In genomic region chr10:133130602-133131001, GRCh38 we compare ENCODE assay signal across 26 cellular contexts. TPM values are rescaled to one million over a fixed set of nuclear protein-coding genes. Genes with fewer than 3 reads are reported as not detected.
DNase-seq lines count a peak whose midpoint lies in the region; ATAC-seq, FAIRE-seq and TF ChIP-seq lines count a peak whose summit lies in the region.
"Had no signal": no experiment of that assay in that cellular context is flagged by ENCODE, and none has a peak within 500 bp of the region (broad histone marks: within the 10 kb centered on the region; RNA-seq: fewer than 3 reads in every experiment).

No MANE protein-coding gene starts in this region.

- peaks cover 8 to 9% of the 10 kb centered on the region in 2 donors for H3K27me3 Mint-ChIP-seq in stimulated activated naive B cell treated with anti-CD40 and anti-IgM and Interleukin-4, amounts not matched to agents 10 μg/mL and 1 μg/mL and 100 μg/mL, for 72 hours

- CTCF ChIA-PET in HEK293 (lab: Yijun Ruan, JAX), result no interaction called here
- CTCF ChIA-PET in endothelial cell of umbilical vein (lab: Charles Lee), result no interaction called here

- H3K27me3 ChIP-seq in left ventricle myocardium inferior (ENCODE audit: low read depth) (peaks cover 25% of the 10 kb centered on the region), endothelial cell of umbilical vein (ENCODE audit: control insufficient read depth in 2 of 2, insufficient read depth in 2 of 2, low read length in 2 of 2) (no peaks in the 10 kb centered on the region)

- H2AFZ ChIP-seq in endothelial cell of umbilical vein (ENCODE audit: low read depth, low read length), result no peak overlapping the region

- FAIRE-seq in endothelial cell of umbilical vein (lab: Jason Lieb, UNC), result no peak
- FAIRE-seq: GM12892 had no signal

- H3K4me1 Mint-ChIP-seq in stimulated activated naive B cell treated with anti-CD40 and anti-IgM and Interleukin-4, amounts not matched to agents 10 μg/mL and 1 μg/mL and 100 μg/mL, for 72 hours, result peaks cover 13 to 14% of the 10 kb centered on the region in 2 donors

- H3K79me2 ChIP-seq in endothelial cell of umbilical vein (ENCODE audit: control insufficient read depth, insufficient read depth, low read length), result no peaks in the 10 kb centered on the region

- H3K36me3 ChIP-seq in left ventricle myocardium inferior (no peaks in the 10 kb centered on the region), HEK293 (ENCODE audit: control insufficient read depth in 2 of 2, insufficient read depth in 1 of 2, low read length in 2 of 2) (no peaks in the 10 kb centered on the region), endothelial cell of umbilical vein (ENCODE audit: control insufficient read depth in 2 of 2, extremely low read depth in 1 of 2, insufficient read depth in 2 of 2, low read length in 2 of 2) (no peaks in the 10 kb centered on the region)

- no TSS peak for BruUV-seq in endothelial cell of umbilical vein (replicated peaks; lab: Mats Ljungman, UMichigan)

- H3K36me3 Mint-ChIP-seq in stimulated activated naive B cell treated with anti-CD40 and anti-IgM and Interleukin-4, amounts not matched to agents 10 μg/mL and 1 μg/mL and 100 μg/mL, for 72 hours, result no peaks in the 10 kb centered on the region
- H3K36me3 Mint-ChIP-seq: CD8-positive, alpha-beta T cell had no signal

- H4K20me1 ChIP-seq in endothelial cell of umbilical vein (replicated peaks; ENCODE audit: control insufficient read depth, extremely low read depth, insufficient read depth, low read length), result no peaks in the 10 kb centered on the region

- dilution Hi-C loops in endothelial cell of umbilical vein (cut with MboI; ENCODE audit: extremely low pct_ligation_motif_present, low sequenced_read_pairs), result no loop called here

- H3K4me3 ChIP-seq in left ventricle myocardium inferior (no peak overlapping the region), HEK293 (ENCODE audit: low read depth, low read length) (no peak overlapping the region), endothelial cell of umbilical vein (replicated peaks in 1 of 3; ENCODE audit: insufficient read depth in 1 of 3, low read depth in 1 of 3, low read length in 3 of 3) (no peak overlapping the region)

- H3K9me3 Mint-ChIP-seq in stimulated activated naive B cell treated with anti-CD40 and anti-IgM and Interleukin-4, amounts not matched to agents 10 μg/mL and 1 μg/mL and 100 μg/mL, for 72 hours, result no peaks in the 10 kb centered on the region
- H3K9me3 Mint-ChIP-seq: CD8-positive, alpha-beta T cell had no signal

- H3K9me1 ChIP-seq in endothelial cell of umbilical vein (replicated peaks; ENCODE audit: control insufficient read depth, extremely low read depth, insufficient read depth, low read length), result no peaks in the 10 kb centered on the region

- no peak overlapping the region for H3K4me3 Mint-ChIP-seq in stimulated activated naive B cell treated with anti-CD40 and anti-IgM and Interleukin-4, amounts not matched to agents 10 μg/mL and 1 μg/mL and 100 μg/mL, for 72 hours
- H3K4me3 Mint-ChIP-seq: CD8-positive, alpha-beta T cell had no signal

- POLR2A ChIA-PET in HEK293 (lab: Yijun Ruan, JAX), result no interaction called here
- POLR2A ChIA-PET in endothelial cell of umbilical vein (lab: Charles Lee), result no interaction called here

- peak; percentile 2 for DNase-seq in left ventricle myocardium inferior
- no peak for DNase-seq in Right ventricle myocardium superior
- DNase-seq in endothelial cell of umbilical vein (ENCODE audit: low read depth, low spot score), result no peak
- no peak for DNase-seq in stimulated activated naive B cell treated with anti-CD40 and anti-IgM and Interleukin-4, amounts not matched to agents 10 μg/mL and 1 μg/mL and 100 μg/mL, for 72 hours
- no peak for DNase-seq in anterior cingulate cortex (lab: John Stamatoyannopoulos, UW)
- no peak for DNase-seq in CD1c-positive myeloid dendritic cell (ENCODE audit: extremely low spot score)
- no peak for DNase-seq in glomerular visceral epithelial cell (ENCODE audit: extremely low spot score)
- DNase-seq: C1 segment of cervical spinal cord, DMS79, EL, GDM1, IMR-90, MM.1S, NCI-H1694, NCI-H2029 treated with DMSO at 0.1 percent for 48 hours, NCI-H2227 treated with DMSO at 0.1 percent for 48 hours, NCI-H526 treated with DMSO at 0.1 percent for 48 hours, RPMI8226, SHP77 treated with DMSO at 0.1 percent for 48 hours had no signal

- no peak overlapping the region for H3K27ac ChIP-seq in left ventricle myocardium inferior (replicated peaks)
- H3K27ac ChIP-seq in HEK293 (ENCODE audit: extremely low read depth, low read depth, low read length), result no peak overlapping the region
- H3K27ac ChIP-seq in endothelial cell of umbilical vein (ENCODE audit: insufficient read depth, low read depth, low read length), result no peak overlapping the region
- H3K27ac ChIP-seq: KMS-11 had no signal

- H3K27ac Mint-ChIP-seq in stimulated activated naive B cell treated with anti-CD40 and anti-IgM and Interleukin-4, amounts not matched to agents 10 μg/mL and 1 μg/mL and 100 μg/mL, for 72 hours, result peak overlapping the region; percentile 9
- H3K27ac Mint-ChIP-seq: CD8-positive, alpha-beta T cell had no signal

- no peak overlapping the region for H3K9ac ChIP-seq in endothelial cell of umbilical vein (replicated peaks; ENCODE audit: extremely low read depth, insufficient read depth, low read length)
- H3K9ac ChIP-seq: KMS-11 had no signal

- H3K4me1 ChIP-seq in left ventricle myocardium inferior (no peaks in the 10 kb centered on the region), HEK293 (ENCODE audit: control insufficient read depth, insufficient read depth, low read length) (no peaks in the 10 kb centered on the region), endothelial cell of umbilical vein (ENCODE audit: control insufficient read depth, extremely low read depth, insufficient read depth, low read length) (no peaks in the 10 kb centered on the region)
- H3K4me1 ChIP-seq: Caco-2 had no signal

- intact Hi-C loops in left ventricle myocardium inferior (cut with micrococcal nuclease), result no loop called here
- intact Hi-C loops in Right ventricle myocardium superior (cut with DNase I), result no loop called here
- intact Hi-C loops in endothelial cell of umbilical vein (cut with micrococcal nuclease), result no loop called here

- TF ChIP-seq POLR2A in endothelial cell of umbilical vein (IDR thresholded peaks at IDR 0.05; ENCODE audit: low read depth, low read length), result no peak

- H3K4me2 ChIP-seq in endothelial cell of umbilical vein (ENCODE audit: insufficient read depth, low read length), result no peak overlapping the region
- H3K4me2 ChIP-seq: KMS-11 had no signal

- H3K9me3 ChIP-seq in left ventricle myocardium inferior (replicated peaks), result no peaks in the 10 kb centered on the region
- H3K9me3 ChIP-seq in HEK293 (ENCODE audit: control insufficient read depth, insufficient read depth, low read depth, low read length), result no peaks in the 10 kb centered on the region
- no peaks in the 10 kb centered on the region for H3K9me3 ChIP-seq in endothelial cell of umbilical vein (replicated peaks; ENCODE audit: control insufficient read depth, insufficient read depth, low read length)

- TF ChIP-seq CTCF in left ventricle myocardium inferior (IDR thresholded peaks at IDR 0.05; ENCODE audit: borderline replicate concordance) (no peak), HEK293 (tag by site-specific recombination; IDR thresholded peaks at IDR 0.05) (no peak), endothelial cell of umbilical vein (IDR thresholded peaks at IDR 0.05; ENCODE audit: extremely low read depth in 1 of 2, insufficient read depth in 1 of 2, low read depth in 1 of 2, low read length in 2 of 2) (no peak)

- ATAC-seq in Right ventricle myocardium superior (ENCODE audit: poor library complexity), result no peak
- no peak for ATAC-seq in stimulated activated naive B cell treated with anti-CD40 and anti-IgM and Interleukin-4, amounts not matched to agents 10 μg/mL and 1 μg/mL and 100 μg/mL, for 72 hours (replicated peaks)
- ATAC-seq: CD8-positive, alpha-beta T cell had no signal

TF ChIP-seq in HEK293, 187 proteins besides CTCF, POLR2A, EP300 and RAD21 (continues in another document):
- TF ChIP-seq ZNF830 (tag by site-specific recombination; IDR thresholded peaks at IDR 0.05; ENCODE audit: low read depth), result no peak
- TF ChIP-seq GLI4 (tag by site-specific recombination; IDR thresholded peaks at IDR 0.05), result peak; percentile 39; the same call in 1 of the 2 replicates
- no peak for TF ChIP-seq GFI1B (tag by site-specific recombination; IDR thresholded peaks at IDR 0.05)
- no peak for TF ChIP-seq ZNF473 (tag by site-specific recombination; IDR thresholded peaks at IDR 0.05)

TF ChIP-seq in endothelial cell of umbilical vein, 7 proteins besides CTCF, POLR2A, EP300 and RAD21 (continues in another document):
- TF ChIP-seq EZH2 (IDR thresholded peaks at IDR 0.05; ENCODE audit: borderline replicate concordance, low read depth, low read length, severe bottlenecking) (no peak), MAX (IDR thresholded peaks at IDR 0.05; ENCODE audit: insufficient read depth, insufficient read length) (peak; percentile 32), MYC (IDR thresholded peaks at IDR 0.05; ENCODE audit: low read depth, low read length) (no peak), POLR2AphosphoS5 (IDR thresholded peaks at IDR 0.05; ENCODE audit: insufficient read depth, low read depth, low read length) (no peak)

RNA-seq across cellular contexts. Expression of gene KNDC1, which starts 29.4 kb away (rescaled TPM):
- total RNA-seq in left ventricle myocardium inferior (0.11 TPM), Right ventricle myocardium superior (not detected), endothelial cell of umbilical vein (not detected in 2 replicates)
- not detected in 2 replicates for polyA plus RNA-seq in endothelial cell of umbilical vein
- polyA plus RNA-seq in endothelial cell of umbilical vein (2011; cell fraction: cytosol; rRNA removed), result 0.08 and 0.12 TPM in 2 replicates
- polyA plus RNA-seq in endothelial cell of umbilical vein (2011; cell fraction: nucleus; rRNA removed), result 0.01 TPM in 1 of 2 replicates, not detected in the other
- polyA plus RNA-seq in endothelial cell of umbilical vein (2012), result 0.37 and 0.68 TPM in 2 replicates
- polyA minus RNA-seq in endothelial cell of umbilical vein, result 2.5 TPM in 1 of 2 replicates, not detected in the other
- polyA minus RNA-seq in endothelial cell of umbilical vein (2011; cell fraction: cytosol; rRNA and poly(A)+ RNA removed), result not detected
- polyA minus RNA-seq in endothelial cell of umbilical vein (2011; cell fraction: nucleus; rRNA and poly(A)+ RNA removed), result not detected in 2 replicates
- total RNA-seq: CD8-positive, alpha-beta T cell had no signal

RNA-seq across cellular contexts. Expression of gene ADGRA1, which starts 42.9 kb away (rescaled TPM):
- not detected for total RNA-seq in left ventricle myocardium inferior
- total RNA-seq in Right ventricle myocardium superior, result not detected
- total RNA-seq in endothelial cell of umbilical vein, result not detected in 2 replicates
- not detected in 2 replicates for polyA plus RNA-seq in endothelial cell of umbilical vein
- not detected in 2 replicates for polyA plus RNA-seq in endothelial cell of umbilical vein (2011; cell fraction: cytosol; rRNA removed)
- polyA plus RNA-seq in endothelial cell of umbilical vein (2011; cell fraction: nucleus; rRNA removed), result not detected in 2 replicates
- not detected in 2 replicates for polyA plus RNA-seq in endothelial cell of umbilical vein (2012)
- polyA minus RNA-seq in endothelial cell of umbilical vein, result not detected in 2 replicates
- not detected for polyA minus RNA-seq in endothelial cell of umbilical vein (2011; cell fraction: cytosol; rRNA and poly(A)+ RNA removed)
- polyA minus RNA-seq in endothelial cell of umbilical vein (2011; cell fraction: nucleus; rRNA and poly(A)+ RNA removed), result not detected in 2 replicates
- total RNA-seq: Caco-2; CD8-positive, alpha-beta T cell; IMR-90; NCI-H460 had no signal
- polyA plus RNA-seq: AG04450, IMR-90 had no signal
